Comparison of ENCODE assay signal across 8 cellular contexts in genomic region chr1:109711593-109712320, GRCh38. TPM values are rescaled to one million over a fixed set of nuclear protein-coding genes. Genes with fewer than 3 reads are reported as not detected.
DNase-seq lines count a peak whose midpoint lies in the region; ATAC-seq and TF ChIP-seq lines count a peak whose summit lies in the region.
"Not testable (repeated sequence)": the region's sequence is repeated elsewhere in the genome, so short reads cannot be mapped to it uniquely, and the experiment has no call there.
"Had no signal": no experiment of that assay in that cellular context is flagged by ENCODE, and none has a peak within 500 bp of the region (broad histone marks: within the 10 kb centered on the region; RNA-seq: fewer than 3 reads in every experiment).

Gene GSTM5 (plus strand): TSS chr1:109712251. CDS start chr1:109712313, 62 bp downstream.

- not testable (repeated sequence) for TF ChIP-seq POLR2A in gastroesophageal sphincter (IDR thresholded peaks at IDR 0.05)
- TF ChIP-seq POLR2A in ovary (IDR thresholded peaks at IDR 0.05): peak; percentile 33

- intact Hi-C loops in activated CD8-positive, alpha-beta T cell treated with anti-CD3 and anti-CD28 coated beads for 36 hours (cut with micrococcal nuclease): not testable (repeated sequence)
- intact Hi-C loops in ovary (cut with DNase I): loop anchor here in 1 of 4 donors (5.0 kb wide), 1 partner anchor 44 kb away; the partner anchor contains the start of gene GSTM2

- peak within 1 kb of the TSS; percentile 32 for H3K4me3 Mint-ChIP-seq in activated CD8-positive, alpha-beta T cell treated with anti-CD3 and anti-CD28 coated beads for 36 hours
- H3K4me3 Mint-ChIP-seq in stimulated activated naive CD8-positive, alpha-beta T cell treated with anti-CD3 and anti-CD28 coated beads, Interleukin-15, amount 100 ng/mL, for 72 hours: peak within 1 kb of the TSS in 1 of 2 donors; percentile 10

- H3K4me3 ChIP-seq in gastroesophageal sphincter (peak within 1 kb of the TSS in 1 of 2 donors; percentile 49), ovary (peak within 1 kb of the TSS; percentile 33)

- H3K27me3 ChIP-seq in gastroesophageal sphincter, ovary: not testable (repeated sequence)

- POLR2A ChIA-PET in activated CD8-positive, alpha-beta T cell treated with anti-CD3 and anti-CD28 coated beads for 36 hours (lab: Charles Lee): interaction anchor here (0.6 to 1.1 kb wide), 2 partner anchors 13 to 26 kb away, joined by 3 to 5 read pairs; no protein-coding TSS in a partner anchor

- ATAC-seq in activated CD8-positive, alpha-beta T cell treated with anti-CD3 and anti-CD28 coated beads for 36 hours: peak; percentile 74
- peak; percentile 66 for ATAC-seq in gastroesophageal sphincter
- ATAC-seq in stimulated activated naive CD8-positive, alpha-beta T cell treated with anti-CD3 and anti-CD28 coated beads, Interleukin-15, amount 100 ng/mL, for 72 hours: peak; percentile 65

- H3K9me3 Mint-ChIP-seq in activated CD8-positive, alpha-beta T cell treated with anti-CD3 and anti-CD28 coated beads for 36 hours: peaks cover 13% of the 10 kb centered on the region
- peaks cover 3 to 17% of the 10 kb centered on the region in 2 donors for H3K9me3 Mint-ChIP-seq in stimulated activated naive CD8-positive, alpha-beta T cell treated with anti-CD3 and anti-CD28 coated beads, Interleukin-15, amount 100 ng/mL, for 72 hours

- H3K9me3 ChIP-seq in gastroesophageal sphincter, ovary: not testable (repeated sequence)

- WGBS in gastroesophageal sphincter (ENCODE audit: low coverage in 1 of 2), 2 donors: 3% methylated on average over 6 of the region's 33 CpGs; no CpG with 5 or more reads in 1 of the 2 donors
- WGBS in ovary, 3 donors: 15 to 41% (median 22%) methylated on average over 22 to 33 of the region's 33 CpGs

- TF ChIP-seq EP300 in gastroesophageal sphincter (IDR thresholded peaks at IDR 0.05); ovary (IDR thresholded peaks at IDR 0.05): not testable (repeated sequence)

- DNase-seq in H4 (ENCODE audit: low spot score): peak; percentile 0
- peak; percentile 20 for DNase-seq in activated CD8-positive, alpha-beta T cell treated with anti-CD3 and anti-CD28 coated beads for 36 hours
- DNase-seq in cerebellar cortex (ENCODE audit: low spot score): peak; percentile 0
- peak; percentile 59 for DNase-seq in left kidney (ENCODE audit: low read depth, low spot score)
- peak; percentile 61 to 79 (median 63) for DNase-seq in ovary
- DNase-seq in stimulated activated naive CD8-positive, alpha-beta T cell treated with anti-CD3 and anti-CD28 coated beads, Interleukin-15, amount 100 ng/mL, for 72 hours: not testable (repeated sequence)

- H3K36me3 Mint-ChIP-seq in activated CD8-positive, alpha-beta T cell treated with anti-CD3 and anti-CD28 coated beads for 36 hours (ENCODE audit: low read depth): not testable (repeated sequence)

- not testable (repeated sequence) for H3K4me1 Mint-ChIP-seq in activated CD8-positive, alpha-beta T cell treated with anti-CD3 and anti-CD28 coated beads for 36 hours (ENCODE audit: low read depth); stimulated activated naive CD8-positive, alpha-beta T cell treated with anti-CD3 and anti-CD28 coated beads, Interleukin-15, amount 100 ng/mL, for 72 hours

- not testable (repeated sequence) for H3K4me1 ChIP-seq in gastroesophageal sphincter
- H3K4me1 ChIP-seq in ovary (ENCODE audit: insufficient read depth): peaks cover 12% of the 10 kb centered on the region

- not testable (repeated sequence) for H3K27me3 Mint-ChIP-seq in activated CD8-positive, alpha-beta T cell treated with anti-CD3 and anti-CD28 coated beads for 36 hours
- H3K27me3 Mint-ChIP-seq in stimulated activated naive CD8-positive, alpha-beta T cell treated with anti-CD3 and anti-CD28 coated beads, Interleukin-15, amount 100 ng/mL, for 72 hours: peaks cover 29% of the 10 kb centered on the region

- CTCF ChIA-PET in activated CD8-positive, alpha-beta T cell treated with anti-CD3 and anti-CD28 coated beads for 36 hours (lab: Charles Lee): not testable (repeated sequence)

- H3K36me3 ChIP-seq in gastroesophageal sphincter, ovary: not testable (repeated sequence)

- H3K27ac ChIP-seq in gastroesophageal sphincter (peak within 1 kb of the TSS in 2 of 4 donors; percentile 49 to 62), ovary (peak within 1 kb of the TSS in 1 of 2 donors; percentile 77)

- H3K27ac Mint-ChIP-seq in activated CD8-positive, alpha-beta T cell treated with anti-CD3 and anti-CD28 coated beads for 36 hours; stimulated activated naive CD8-positive, alpha-beta T cell treated with anti-CD3 and anti-CD28 coated beads, Interleukin-15, amount 100 ng/mL, for 72 hours: not testable (repeated sequence)

- TF ChIP-seq CTCF in activated CD8-positive, alpha-beta T cell treated with anti-CD3 and anti-CD28 coated beads for 36 hours (IDR thresholded peaks at IDR 0.05); gastroesophageal sphincter (IDR thresholded peaks at IDR 0.05); ovary (IDR thresholded peaks at IDR 0.05): not testable (repeated sequence)

RNA-seq across cellular contexts. Expression of gene GSTM5, which starts in this region (rescaled TPM):
- total RNA-seq in H4 (2014; rRNA removed; shearing (Covaris generic)): not detected in 2 replicates
- under 1 TPM; 0.49 to 0.50 TPM for total RNA-seq in activated CD8-positive, alpha-beta T cell treated with anti-CD3 and anti-CD28 coated beads for 36 hours
- 1 to 10 TPM; 2.7 to 9.2 (median 6.3) TPM for total RNA-seq in gastroesophageal sphincter
- total RNA-seq in ovary: 100 to 1,000 TPM in 3 of 7 donors, 10 to 100 TPM in 4; 18.8 to 183 (median 95.8) TPM
- polyA plus RNA-seq in ovary: 100 to 1,000 TPM; 101 to 259 TPM
- total RNA-seq: activated naive CD4-positive, alpha-beta T cell treated with anti-CD3 and anti-CD28 coated beads for 36 hours had no signal

Comparison
In these comparisons a context has a peak if more than half of its experiments do, and no peak if none do; other contexts are left out.
1. Peak in DNase-seq in H4; RNA of the gene not detected or under 1 TPM.
2. Peak in DNase-seq and ATAC-seq in activated CD8-positive, alpha-beta T cell treated with anti-CD3 and anti-CD28 coated beads for 36 hours; RNA of the gene not detected or under 1 TPM.